In genomic region chr2:18519991-18520604, GRCh38 we compare ENCODE assay signal across 11 cellular contexts. TPM values are rescaled to one million over a fixed set of nuclear protein-coding genes. Genes with fewer than 3 reads are reported as not detected.
DNase-seq lines count a peak whose midpoint lies in the region; ATAC-seq and TF ChIP-seq lines count a peak whose summit lies in the region.
"Had no signal": no experiment of that assay in that cellular context is flagged by ENCODE, and none has a peak within 500 bp of the region (broad histone marks: within the 10 kb centered on the region; RNA-seq: fewer than 3 reads in every experiment).

No MANE protein-coding gene starts in this region.

- H3K27ac ChIP-seq in left ventricle myocardium inferior (replicated peaks) (peak overlapping the region; percentile 64), uterus (peak overlapping the region; percentile 69 to 79)

- TF ChIP-seq CTCF in left ventricle myocardium inferior (IDR thresholded peaks at IDR 0.05; ENCODE audit: borderline replicate concordance) (no peak), uterus (IDR thresholded peaks at IDR 0.05) (no peak)

- H3K4me3 Mint-ChIP-seq in activated T-cell treated with anti-CD3 and anti-CD28 coated beads, Interleukin-2, amount 50 U/mL, for 72 hours = no peak overlapping the region
- H3K4me3 Mint-ChIP-seq: T-helper 1 cell treated with Interleukin-12 subunit alpha and Interleukin-12 subunit beta and Interleukin-4 antibody, amounts not matched to agents 30 μg/mL and 1 μg/mL, for 36 hours had no signal

- no peak overlapping the region for H3K27ac Mint-ChIP-seq in activated T-cell treated with anti-CD3 and anti-CD28 coated beads, Interleukin-2, amount 50 U/mL, for 72 hours
- H3K27ac Mint-ChIP-seq: T-helper 1 cell treated with Interleukin-12 subunit alpha and Interleukin-12 subunit beta and Interleukin-4 antibody, amounts not matched to agents 30 μg/mL and 1 μg/mL, for 36 hours had no signal

- intact Hi-C loops in left ventricle myocardium inferior (cut with micrococcal nuclease) = loop anchor here (10.0 kb wide), 1 partner anchor 225 kb away; no protein-coding TSS in a partner anchor
- intact Hi-C loops in uterus (cut with DNase I; ENCODE audit: low total_unique reads) = loop anchor here (10.0 kb wide), 1 partner anchor 1345 kb away; no protein-coding TSS in a partner anchor

- H3K4me1 ChIP-seq in left ventricle myocardium inferior (peaks cover 44% of the 10 kb centered on the region), uterus (peaks cover 4 to 10% of the 10 kb centered on the region in 2 donors)
- H3K4me1 ChIP-seq: HAP-1 had no signal

- no peaks in the 10 kb centered on the region for H3K36me3 ChIP-seq in left ventricle myocardium inferior
- H3K36me3 ChIP-seq in uterus = no peaks in the 10 kb centered on the region
- H3K36me3 ChIP-seq: HAP-1 had no signal

- H3K9me3 ChIP-seq in left ventricle myocardium inferior (replicated peaks) (no peaks in the 10 kb centered on the region), uterus (no peaks in the 10 kb centered on the region)
- H3K9me3 ChIP-seq: HAP-1 had no signal

- H3K4me1 Mint-ChIP-seq in activated T-cell treated with anti-CD3 and anti-CD28 coated beads, Interleukin-2, amount 50 U/mL, for 72 hours (ENCODE audit: low read depth) = no peaks in the 10 kb centered on the region

- peaks cover 29% of the 10 kb centered on the region for H3K27me3 Mint-ChIP-seq in activated T-cell treated with anti-CD3 and anti-CD28 coated beads, Interleukin-2, amount 50 U/mL, for 72 hours (ENCODE audit: low read depth)

- ATAC-seq in activated T-cell treated with anti-CD3 and anti-CD28 coated beads, Interleukin-2, amount 50 U/mL, for 72 hours (replicated peaks in 1 of 2) = peak; percentile 17 to 22
- ATAC-seq in HG03159 (IDR thresholded peaks at IDR 0.05; ENCODE audit: unreplicated experiment) = peak; percentile 20

- DNase-seq in activated T-cell treated with anti-CD3 and anti-CD28 coated beads, Interleukin-2, amount 50 U/mL, for 72 hours = no peak
- no peak for DNase-seq in activated T-cell treated with anti-CD3 and anti-CD28 coated beads, Interleukin-2, amount 50 U/mL, for 48 hours
- DNase-seq in left ventricle myocardium inferior (no peak), uterus (peak in 1 of 2 donors; percentile 46), AG08395 (ENCODE audit: low spot score) (no peak), G401 (ENCODE audit: low spot score) (no peak), pons (ENCODE audit: low spot score) (no peak)

- no peaks in the 10 kb centered on the region for H3K36me3 Mint-ChIP-seq in activated T-cell treated with anti-CD3 and anti-CD28 coated beads, Interleukin-2, amount 50 U/mL, for 72 hours (ENCODE audit: insufficient read depth in 2 of 2)

- no peaks in the 10 kb centered on the region for H3K9me3 Mint-ChIP-seq in activated T-cell treated with anti-CD3 and anti-CD28 coated beads, Interleukin-2, amount 50 U/mL, for 72 hours
- H3K9me3 Mint-ChIP-seq: T-helper 1 cell treated with Interleukin-12 subunit alpha and Interleukin-12 subunit beta and Interleukin-4 antibody, amounts not matched to agents 30 μg/mL and 1 μg/mL, for 36 hours had no signal

- TF ChIP-seq POLR2A in uterus (IDR thresholded peaks at IDR 0.05) = no peak

- H3K4me3 ChIP-seq in left ventricle myocardium inferior (no peak overlapping the region), uterus (no peak overlapping the region)
- H3K4me3 ChIP-seq: HAP-1, skin epidermis had no signal

- in situ Hi-C loops in G401 (cut with HindIII; ENCODE audit: low sequenced_read_pairs) = no loop called here

- no peaks in the 10 kb centered on the region for H3K27me3 ChIP-seq in left ventricle myocardium inferior (ENCODE audit: low read depth)
- no peaks in the 10 kb centered on the region for H3K27me3 ChIP-seq in uterus

RNA-seq across cellular contexts. Expression of gene RDH14, which starts 40.4 kb away (rescaled TPM):
- 10 to 100 TPM; 20.0 to 23.2 TPM for total RNA-seq in activated T-cell treated with anti-CD3 and anti-CD28 coated beads, Interleukin-2, amount 50 U/mL, for 72 hours
- total RNA-seq in left ventricle myocardium inferior (42.6 TPM), uterus (10 to 100 TPM; 13.2 to 39.6 (median 25.6) TPM)
- total RNA-seq in G401 (2014; rRNA removed; shearing (Covaris generic)) = 35.6 and 45.4 TPM in 2 replicates
